In the genomic region with DNA sequence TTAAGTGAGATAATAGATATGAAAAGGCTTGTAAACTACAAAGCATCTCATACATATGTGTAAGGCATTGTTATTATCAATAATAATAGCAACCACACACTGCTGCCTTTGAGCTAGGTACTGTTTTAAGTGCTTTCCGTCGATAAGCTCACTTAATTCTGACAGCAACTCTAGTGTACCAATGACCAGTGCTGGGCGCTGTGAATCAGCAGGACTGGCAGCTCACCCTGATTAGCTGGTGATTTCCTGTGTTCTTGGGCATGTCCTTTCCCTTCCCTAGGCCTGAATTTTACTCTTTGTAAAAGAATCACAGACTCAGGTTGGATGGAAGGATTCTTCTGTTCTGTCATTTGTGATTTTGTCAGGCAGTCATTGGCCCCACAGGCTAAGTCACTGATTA, we compare ENCODE assay signal across 9 cellular contexts.
"Had no signal": no experiment of that assay in that cellular context is flagged by ENCODE, and none has a peak within 500 bp of the region (broad histone marks: within the 10 kb centered on the region; RNA-seq: fewer than 3 reads in every experiment).

No MANE protein-coding gene starts in this region.

- H3K36me3 ChIP-seq: colonic mucosa, thyroid gland, vagina had no signal

- H3K27ac ChIP-seq: colonic mucosa, thyroid gland, vagina, VCaP had no signal

- H3K9me3 ChIP-seq: colonic mucosa, thyroid gland, vagina had no signal

- DNase-seq: activated CD4-positive, alpha-beta T cell treated with anti-CD3 and anti-CD28 coated beads for 4 hours; colonic mucosa; effector CD4-positive, alpha-beta T cell; left cardiac atrium; stimulated activated CD4-positive, alpha-beta T cell treated with anti-CD3 and anti-CD28 coated beads, Interleukin-4, amount 100 ng/mL, for 4 hours; thyroid gland had no signal

- H3K4me3 ChIP-seq: colonic mucosa, lung, thyroid gland, vagina had no signal

- H3K27me3 ChIP-seq: colonic mucosa, thyroid gland, vagina had no signal

- H3K4me1 ChIP-seq: thyroid gland had no signal
